ENCODE assay signal across 8 cellular contexts in genomic region chr19:55606817-55607216, GRCh38. TPM values are rescaled to one million over a fixed set of nuclear protein-coding genes. Genes with fewer than 3 reads are reported as not detected.
DNase-seq lines count a peak whose midpoint lies in the region; ATAC-seq and TF ChIP-seq lines count a peak whose summit lies in the region.

No MANE protein-coding gene starts in this region.

- H3K4me3 Mint-ChIP-seq in endodermal cell: peak overlapping the region; percentile 91

- 92 to 93% methylated on average over 7 to 9 of the region's 9 CpGs for WGBS in endodermal cell (ENCODE audit: insufficient coverage in 1 of 2, insufficient read length in 1 of 2), 2 experiments

- H3K27ac ChIP-seq in DND-41 (ENCODE audit: low read length): peak overlapping the region; percentile 94
- H3K27ac ChIP-seq in OCI-LY7 (ENCODE audit: low read depth, low read length, poor library complexity, severe bottlenecking): peak overlapping the region; percentile 97
- H3K27ac ChIP-seq in endodermal cell (ENCODE audit: low read depth, low read length): no peak overlapping the region
- peak overlapping the region; percentile 96 for H3K27ac ChIP-seq in neutrophil

- H3K4me2 ChIP-seq in DND-41 (ENCODE audit: insufficient read depth, low read length) (peak overlapping the region; percentile 95), OCI-LY7 (ENCODE audit: low read length) (peak overlapping the region; percentile 99)

- peaks cover 25% of the 10 kb centered on the region for H4K20me1 ChIP-seq in DND-41 (ENCODE audit: insufficient read depth, low read length)
- no peaks in the 10 kb centered on the region for H4K20me1 ChIP-seq in OCI-LY7 (ENCODE audit: insufficient read depth, low read length)

- no TSS peak for BruUV-seq in OCI-LY7 (replicated peaks; lab: Mats Ljungman, UMichigan)

- no peak overlapping the region for H2AFZ ChIP-seq in DND-41 (ENCODE audit: low read depth, low read length)
- H2AFZ ChIP-seq in OCI-LY7 (ENCODE audit: low read length): no peak overlapping the region

- H3K4me1 ChIP-seq in DND-41 (ENCODE audit: insufficient read depth, low read length): peaks cover 45% of the 10 kb centered on the region
- peaks cover 25% of the 10 kb centered on the region for H3K4me1 ChIP-seq in OCI-LY7 (ENCODE audit: insufficient read depth, low read length, poor library complexity, severe bottlenecking)
- peaks cover 4% of the 10 kb centered on the region for H3K4me1 ChIP-seq in endodermal cell (ENCODE audit: control insufficient read depth, insufficient read depth, low read length)
- H3K4me1 ChIP-seq in neutrophil (ENCODE audit: control insufficient read depth in 1 of 2, insufficient read depth in 1 of 2, low read depth in 1 of 2, low read length in 1 of 2): peaks cover 75 to 80% of the 10 kb centered on the region in 2 experiments

- H3K9me3 Mint-ChIP-seq in endodermal cell: no peaks in the 10 kb centered on the region

- H3K27ac Mint-ChIP-seq in endodermal cell: peak overlapping the region; percentile 95

- H3K4me3 ChIP-seq in DND-41 (ENCODE audit: low read depth in 1 of 2, low read length in 2 of 2): peak overlapping the region in 1 of 2 experiments; percentile 83; a peak in 2 of 4 replicates
- H3K4me3 ChIP-seq in OCI-LY7 (ENCODE audit: low read depth, low read length, poor library complexity, severe bottlenecking): peak overlapping the region; percentile 95
- peak overlapping the region; percentile 92 for H3K4me3 ChIP-seq in endodermal cell (ENCODE audit: low read length)
- H3K4me3 ChIP-seq in neutrophil (ENCODE audit: low read depth in 1 of 2, low read length in 1 of 2): peak overlapping the region; percentile 0 to 88

- POLR2A ChIA-PET in OCI-LY7 (lab: Charles Lee): interaction anchor here (0.8 kb wide), 2 partner anchors 18 to 539 kb away, joined by 3 to 4 read pairs; partner anchors contain the start of gene ZNF784

- H3K79me2 ChIP-seq in DND-41 (ENCODE audit: insufficient read depth, low read length): peaks cover 60% of the 10 kb centered on the region
- H3K79me2 ChIP-seq in OCI-LY7 (ENCODE audit: insufficient read depth, low read depth, low read length): peaks cover 20% of the 10 kb centered on the region

- intact Hi-C loops in OCI-LY7 (cut with micrococcal nuclease; ENCODE audit: unreplicated experiment): loop anchor here (1.0 kb wide), 1 partner anchor 91 kb away; no protein-coding TSS in a partner anchor

- H3K9me2 ChIP-seq in OCI-LY7 (ENCODE audit: insufficient read depth, low read length): no peaks in the 10 kb centered on the region

- ATAC-seq in DND-41 (ENCODE audit: insufficient read depth, low read depth) (no peak), GM21381 (IDR thresholded peaks at IDR 0.05; ENCODE audit: unreplicated experiment) (no peak)

- in situ Hi-C loops in GM13976 (cut with MboI; ENCODE audit: low sequenced_read_pairs, unreplicated experiment): no loop called here

- H3K9ac ChIP-seq in DND-41 (ENCODE audit: low read depth, low read length) (peak overlapping the region; percentile 95), endodermal cell (ENCODE audit: extremely low read depth, low read length, poor library complexity, severe bottlenecking) (peak overlapping the region; percentile 31)

- H3K27me3 Mint-ChIP-seq in endodermal cell (ENCODE audit: insufficient read depth): no peaks in the 10 kb centered on the region

- H3K27me3 ChIP-seq in DND-41 (ENCODE audit: insufficient read depth, low read length, poor library complexity): no peaks in the 10 kb centered on the region
- no peaks in the 10 kb centered on the region for H3K27me3 ChIP-seq in endodermal cell (ENCODE audit: control insufficient read depth, insufficient read depth, low read length, poor library complexity, severe bottlenecking)
- no peaks in the 10 kb centered on the region for H3K27me3 ChIP-seq in neutrophil

- TF ChIP-seq CTCF in DND-41 (IDR thresholded peaks at IDR 0.05; ENCODE audit: borderline replicate concordance, extremely low read depth, low read length, poor library complexity, severe bottlenecking) (no peak), OCI-LY7 (conservative IDR thresholded peaks at IDR 0.05; ENCODE audit: low read length) (no peak), endodermal cell (conservative IDR thresholded peaks at IDR 0.05) (no peak), neutrophil (IDR thresholded peaks at IDR 0.05) (no peak), GM13976 (IDR thresholded peaks at IDR 0.05; ENCODE audit: borderline replicate concordance, control extremely low read depth, extremely low read depth, insufficient read depth, missing control alignments) (no peak)

- peaks cover 14% of the 10 kb centered on the region for H3K4me1 Mint-ChIP-seq in endodermal cell

- H3K36me3 Mint-ChIP-seq in endodermal cell (ENCODE audit: low read depth): peaks cover 38% of the 10 kb centered on the region

- no peak for DNase-seq in DND-41
- no peak for DNase-seq in OCI-LY7 (ENCODE audit: low spot score)
- DNase-seq in endodermal cell: no peak
- DNase-seq in SKM-1 (lab: John Stamatoyannopoulos, UW; ENCODE audit: unreplicated experiment): no peak
- no peak for DNase-seq in GM13976 (ENCODE audit: low spot score)
- DNase-seq in activated CD4-positive, alpha-beta T cell treated with anti-CD3 and anti-CD28 coated beads for 4 hours: no peak

- no peaks in the 10 kb centered on the region for H3K9me3 ChIP-seq in DND-41 (ENCODE audit: insufficient read depth, low read length, severe bottlenecking)
- no peaks in the 10 kb centered on the region for H3K9me3 ChIP-seq in OCI-LY7 (ENCODE audit: low read length)
- no peaks in the 10 kb centered on the region for H3K9me3 ChIP-seq in endodermal cell (ENCODE audit: control insufficient read depth, low read length)
- no peaks in the 10 kb centered on the region for H3K9me3 ChIP-seq in neutrophil

- CTCF ChIA-PET in OCI-LY7 (lab: Charles Lee; ENCODE audit: unreplicated experiment): interaction anchor here (1.0 kb wide), 1 partner anchor 19 kb away, joined by 3 read pairs; no protein-coding TSS in a partner anchor

- H3K36me3 ChIP-seq in DND-41 (ENCODE audit: insufficient read depth, low read length): peaks cover 23% of the 10 kb centered on the region
- peaks cover 33% of the 10 kb centered on the region for H3K36me3 ChIP-seq in OCI-LY7 (ENCODE audit: insufficient read depth, low read length)
- H3K36me3 ChIP-seq in endodermal cell (ENCODE audit: control insufficient read depth, insufficient read depth, low read length): peaks cover 21% of the 10 kb centered on the region
- H3K36me3 ChIP-seq in neutrophil: peaks cover 20% of the 10 kb centered on the region

RNA-seq across cellular contexts. Expression of gene ZNF865, which starts 1.4 kb away (rescaled TPM):
- total RNA-seq in OCI-LY7 (2014; rRNA removed; shearing (Covaris generic)): 2.1 and 3.0 TPM in 2 replicates
- 11.3 and 13.0 TPM in 2 replicates for total RNA-seq in OCI-LY7 (2022)
- total RNA-seq in endodermal cell: 10 to 100 TPM; 14.5 to 14.9 TPM
- 12.0 TPM for polyA plus RNA-seq in endodermal cell (2013, experiment 1 of 2)
- polyA plus RNA-seq in endodermal cell (2013, experiment 2 of 2): 11.0 TPM

RNA-seq across cellular contexts. Expression of gene ZNF524, which starts 6.7 kb away (rescaled TPM):
- total RNA-seq in OCI-LY7 (2014; rRNA removed; shearing (Covaris generic)): 14.5 and 21.6 TPM in 2 replicates
- 9.2 and 12.3 TPM in 2 replicates for total RNA-seq in OCI-LY7 (2022)
- 1 to 10 TPM; 5.0 to 5.8 TPM for total RNA-seq in endodermal cell
- 6.4 TPM for polyA plus RNA-seq in endodermal cell (2013, experiment 1 of 2)
- polyA plus RNA-seq in endodermal cell (2013, experiment 2 of 2): 4.8 TPM

RNA-seq across cellular contexts. Expression of gene FIZ1, which starts 7.5 kb away (rescaled TPM):
- total RNA-seq in OCI-LY7 (2014; rRNA removed; shearing (Covaris generic)): 6.0 and 6.8 TPM in 2 replicates
- 17.1 and 18.0 TPM in 2 replicates for total RNA-seq in OCI-LY7 (2022)
- total RNA-seq in endodermal cell: 10 to 100 TPM; 19.7 to 21.1 TPM
- 17.9 TPM for polyA plus RNA-seq in endodermal cell (2013, experiment 1 of 2)
- 15.7 TPM for polyA plus RNA-seq in endodermal cell (2013, experiment 2 of 2)

RNA-seq across cellular contexts. Expression of gene ZNF784, which starts 17.5 kb away (rescaled TPM):
- 3.4 and 6.6 TPM in 2 replicates for total RNA-seq in OCI-LY7 (2014; rRNA removed; shearing (Covaris generic))
- total RNA-seq in OCI-LY7 (2022) (4.0 and 5.4 TPM in 2 replicates), endodermal cell (10 to 100 TPM in 1 of 2 donors, 1 to 10 TPM in 1; 7.2 to 10.7 TPM)
- 15.0 TPM for polyA plus RNA-seq in endodermal cell (2013, experiment 1 of 2)
- 13.7 TPM for polyA plus RNA-seq in endodermal cell (2013, experiment 2 of 2)

RNA-seq across cellular contexts. Expression of gene ZNF579, which starts 26.2 kb away (rescaled TPM):
- total RNA-seq in OCI-LY7 (2014; rRNA removed; shearing (Covaris generic)): 4.1 and 6.1 TPM in 2 replicates
- 11.1 and 11.6 TPM in 2 replicates for total RNA-seq in OCI-LY7 (2022)
- 10 to 100 TPM; 27.5 to 30.7 TPM for total RNA-seq in endodermal cell
- 24.8 TPM for polyA plus RNA-seq in endodermal cell (2013, experiment 1 of 2)
- polyA plus RNA-seq in endodermal cell (2013, experiment 2 of 2): 21.8 TPM
